Comparison of ENCODE assay signal across 8 cellular contexts in genomic region chr1:111202707-111203623, GRCh38. TPM values are rescaled to one million over a fixed set of nuclear protein-coding genes. Genes with fewer than 3 reads are reported as not detected.
DNase-seq lines count a peak whose midpoint lies in the region; ATAC-seq, FAIRE-seq and TF ChIP-seq lines count a peak whose summit lies in the region.

No MANE protein-coding gene starts in this region.

- no peak for TF ChIP-seq EP300 in upper lobe of left lung (IDR thresholded peaks at IDR 0.05)

- peak overlapping the region in 1 of 2 donors; percentile 80 for H3K9ac ChIP-seq in kidney (ENCODE audit: low read length in 2 of 2)

- TF ChIP-seq POLR2A in heart left ventricle (IDR thresholded peaks at IDR 0.05) (no peak), upper lobe of left lung (IDR thresholded peaks at IDR 0.05) (no peak)

- intact Hi-C loops in heart left ventricle (cut with DNase I) = no loop called here
- intact Hi-C loops in left ventricle myocardium superior (cut with micrococcal nuclease) = no loop called here
- intact Hi-C loops in kidney (cut with DNase I) = no loop called here

- H3K9me3 ChIP-seq in heart left ventricle = no peaks in the 10 kb centered on the region
- H3K9me3 ChIP-seq in kidney (ENCODE audit: control insufficient read depth in 1 of 2, low read length in 2 of 2) = no peaks in the 10 kb centered on the region
- H3K9me3 ChIP-seq in upper lobe of left lung = no peaks in the 10 kb centered on the region

- peak overlapping the region in 9 of 12 donors; percentile 57 to 73 (median 67) for H3K4me3 ChIP-seq in heart left ventricle
- peak overlapping the region; percentile 11 to 55 for H3K4me3 ChIP-seq in kidney (ENCODE audit: low read length in 2 of 2)
- H3K4me3 ChIP-seq in upper lobe of left lung = peak overlapping the region in 3 of 4 donors; percentile 54 to 79 (median 57)

- no peak for FAIRE-seq in kidney (lab: Jason Lieb, UNC)

- TF ChIP-seq CTCF in heart left ventricle (IDR thresholded peaks at IDR 0.05) (no peak), VCaP (conservative IDR thresholded peaks at IDR 0.05) (no peak), kidney (IDR thresholded peaks at IDR 0.05; ENCODE audit: borderline replicate concordance, extremely low read depth, insufficient read depth) (no peak), upper lobe of left lung (IDR thresholded peaks at IDR 0.05) (no peak)

- ATAC-seq in heart left ventricle (no peak), left ventricle myocardium superior (no peak), upper lobe of left lung (ENCODE audit: low FRiP score in 2 of 2) (no peak), GM21576 (IDR thresholded peaks at IDR 0.05; ENCODE audit: unreplicated experiment) (no peak)

- H3K4me1 ChIP-seq in heart left ventricle (peaks cover 0 to 70% (median 6%) of the 10 kb centered on the region in 12 donors), kidney (ENCODE audit: control insufficient read depth in 1 of 2, insufficient read depth in 1 of 2, low read depth in 1 of 2, low read length in 2 of 2) (peaks cover 24 to 35% of the 10 kb centered on the region in 2 donors), upper lobe of left lung (peaks cover 40 to 72% (median 49%) of the 10 kb centered on the region in 4 donors)

- H3K27me3 ChIP-seq in heart left ventricle (peaks cover 0 to 22% (median 4%) of the 10 kb centered on the region in 9 donors), upper lobe of left lung (no peaks in the 10 kb centered on the region)

- DNase-seq in heart left ventricle = no peak
- no peak for DNase-seq in left ventricle myocardium superior
- DNase-seq in kidney = no peak
- DNase-seq in upper lobe of left lung = no peak
- no peak for DNase-seq in cerebellar nuclear complex (lab: John Stamatoyannopoulos, UW)
- DNase-seq in RPMI8226 = no peak

- WGBS in heart left ventricle, 4 donors = 86 to 98% (median 91%) methylated on average over 3 to 4 of the region's 4 CpGs
- WGBS in upper lobe of left lung, 2 donors = 60 to 65% methylated on average over 4 of the region's 4 CpGs

- H3K27ac ChIP-seq in heart left ventricle (peak overlapping the region in 3 of 12 donors; percentile 41 to 93 (median 54)), VCaP (peak overlapping the region; percentile 79; the same call in 1 of the 2 replicates), kidney (ENCODE audit: low read depth in 2 of 2, low read length in 2 of 2) (peak overlapping the region; percentile 89 to 92), upper lobe of left lung (peak overlapping the region; percentile 91 to 95 (median 93))

- no peaks in the 10 kb centered on the region for H3K36me3 ChIP-seq in heart left ventricle
- no peaks in the 10 kb centered on the region for H3K36me3 ChIP-seq in kidney (ENCODE audit: control insufficient read depth in 1 of 2, insufficient read depth in 2 of 2, low read length in 2 of 2)
- peaks cover 0 to 5% (median under 1%) of the 10 kb centered on the region in 4 donors for H3K36me3 ChIP-seq in upper lobe of left lung

RNA-seq across cellular contexts. Expression of gene DENND2D, which starts 2.5 kb away (rescaled TPM):
- total RNA-seq in heart left ventricle (10 to 100 TPM in 1 of 9 donors, 1 to 10 TPM in 7, under 1 TPM in 1; 0.96 to 23.9 (median 2.3) TPM), left ventricle myocardium superior (1.3 TPM), kidney (81.0 TPM), upper lobe of left lung (100 to 1,000 TPM in 1 of 6 donors, 10 to 100 TPM in 5; 44.4 to 154 (median 64.8) TPM)
- polyA plus RNA-seq in heart left ventricle (1 to 10 TPM in 1 of 2 donors, under 1 TPM in 1; 0.99 to 1.2 TPM), kidney (ENCODE audit: insufficient read depth, low read depth, low replicate concordance) (45.3 TPM)

RNA-seq across cellular contexts. Expression of gene CHI3L2, which starts 24.5 kb away (rescaled TPM):
- total RNA-seq in heart left ventricle = 10 to 100 TPM in 1 of 9 donors, 1 to 10 TPM in 7, not detected in 1; 1.0 to 23.0 (median 2.1) TPM
- polyA plus RNA-seq in heart left ventricle = 1 to 10 TPM; 1.8 to 5.0 TPM
- 4.7 TPM for total RNA-seq in left ventricle myocardium superior
- 27.2 TPM for total RNA-seq in kidney
- polyA plus RNA-seq in kidney (ENCODE audit: insufficient read depth, low read depth, low replicate concordance) = 5.8 TPM
- total RNA-seq in upper lobe of left lung = 100 to 1,000 TPM in 1 of 6 donors, 10 to 100 TPM in 4, 1 to 10 TPM in 1; 2.1 to 115 (median 21.3) TPM
